In genomic region chr6:13807691-13808090, GRCh38 we compare ENCODE assay signal across 16 cellular contexts.
"Had no signal": no experiment of that assay in that cellular context is flagged by ENCODE, and none has a peak within 500 bp of the region (broad histone marks: within the 10 kb centered on the region; RNA-seq: fewer than 3 reads in every experiment).

No MANE protein-coding gene starts in this region.

- H3K27ac ChIP-seq: spleen, VCaP had no signal

- H3K9me3 Mint-ChIP-seq: activated CD4-positive, alpha-beta memory T cell treated with anti-CD3 and anti-CD28 coated beads for 36 hours; activated naive CD8-positive, alpha-beta T cell treated with anti-CD3 and anti-CD28 coated beads, Interleukin-2, amount 10 ng/mL, durations not matched to agents 7 days and 5 days; activated T-cell treated with anti-CD3 and anti-CD28 coated beads, Interleukin-2, amount 50 U/mL, for 4 hours; central memory CD8-positive, alpha-beta T cell; naive thymus-derived CD4-positive, alpha-beta T cell; stimulated activated naive B cell treated with anti-CD40 and anti-IgM and Interleukin-4, amounts not matched to agents 10 μg/mL and 1 μg/mL and 100 μg/mL, for 72 hours; type B pancreatic cell had no signal

- H3K9me3 ChIP-seq: spleen had no signal

- H3K4me3 ChIP-seq: lung, spleen had no signal

- DNase-seq: activated CD4-positive, alpha-beta memory T cell treated with anti-CD3 and anti-CD28 coated beads for 36 hours; activated gamma-delta T cell treated with Interleukin-2 at 50 U/mL for 16 hours; activated naive CD8-positive, alpha-beta T cell treated with anti-CD3 and anti-CD28 coated beads, Interleukin-2, amount 10 ng/mL, durations not matched to agents 7 days and 5 days; activated T-cell treated with anti-CD3 and anti-CD28 coated beads, Interleukin-2, amount 50 U/mL, for 4 hours; effector memory CD4-positive, alpha-beta T cell; hypothalamus; left cardiac atrium; naive thymus-derived CD4-positive, alpha-beta T cell; right cardiac atrium; spleen; stimulated activated CD4-positive, alpha-beta T cell treated with anti-CD3 and anti-CD28 coated beads, Interleukin-1b, Interleukin-23, amount 100 ng/mL, for 48 hours; stimulated activated naive B cell treated with anti-CD40 and anti-IgM and Interleukin-4, amounts not matched to agents 10 μg/mL and 1 μg/mL and 100 μg/mL, for 72 hours had no signal

- H3K27me3 ChIP-seq: spleen had no signal

- H3K4me3 Mint-ChIP-seq: activated CD4-positive, alpha-beta memory T cell treated with anti-CD3 and anti-CD28 coated beads for 36 hours; activated naive CD8-positive, alpha-beta T cell treated with anti-CD3 and anti-CD28 coated beads, Interleukin-2, amount 10 ng/mL, durations not matched to agents 7 days and 5 days; activated T-cell treated with anti-CD3 and anti-CD28 coated beads, Interleukin-2, amount 50 U/mL, for 4 hours; central memory CD8-positive, alpha-beta T cell; naive thymus-derived CD4-positive, alpha-beta T cell; stimulated activated naive B cell treated with anti-CD40 and anti-IgM and Interleukin-4, amounts not matched to agents 10 μg/mL and 1 μg/mL and 100 μg/mL, for 72 hours; type B pancreatic cell had no signal

- H3K27ac Mint-ChIP-seq: activated CD4-positive, alpha-beta memory T cell treated with anti-CD3 and anti-CD28 coated beads for 36 hours; activated naive CD8-positive, alpha-beta T cell treated with anti-CD3 and anti-CD28 coated beads, Interleukin-2, amount 10 ng/mL, durations not matched to agents 7 days and 5 days; naive thymus-derived CD4-positive, alpha-beta T cell; type B pancreatic cell had no signal

- H3K27me3 Mint-ChIP-seq: activated CD4-positive, alpha-beta memory T cell treated with anti-CD3 and anti-CD28 coated beads for 36 hours; activated naive CD8-positive, alpha-beta T cell treated with anti-CD3 and anti-CD28 coated beads, Interleukin-2, amount 10 ng/mL, durations not matched to agents 7 days and 5 days; central memory CD8-positive, alpha-beta T cell; naive thymus-derived CD4-positive, alpha-beta T cell; stimulated activated naive B cell treated with anti-CD40 and anti-IgM and Interleukin-4, amounts not matched to agents 10 μg/mL and 1 μg/mL and 100 μg/mL, for 72 hours; type B pancreatic cell had no signal

- ATAC-seq: activated T-cell treated with anti-CD3 and anti-CD28 coated beads, Interleukin-2, amount 50 U/mL, for 4 hours; left cardiac atrium; naive thymus-derived CD4-positive, alpha-beta T cell; right cardiac atrium; stimulated activated naive B cell treated with anti-CD40 and anti-IgM and Interleukin-4, amounts not matched to agents 10 μg/mL and 1 μg/mL and 100 μg/mL, for 72 hours had no signal
